Comparison of ENCODE assay signal across 8 cellular contexts in genomic region chr1:153677718-153678518, GRCh38. TPM values are rescaled to one million over a fixed set of nuclear protein-coding genes. Genes with fewer than 3 reads are reported as not detected.
A peak's percentile ranks its signal among the peaks of the same experiment; 100 is the strongest.
DNase-seq lines count a peak whose midpoint lies in the region; ATAC-seq and TF ChIP-seq lines count a peak whose summit lies in the region.

No MANE protein-coding gene starts in this region.

- H3K36me3 ChIP-seq in HCT116 (ENCODE audit: control insufficient read depth in 1 of 2, insufficient read depth in 2 of 2, low read length in 2 of 2) (no peaks in the 10 kb centered on the region), ovary (no peaks in the 10 kb centered on the region)

- no peaks in the 10 kb centered on the region for H4K20me1 ChIP-seq in HCT116 (ENCODE audit: insufficient read depth)

- H3K9ac ChIP-seq in HCT116 (ENCODE audit: low read length), result no peak overlapping the region

- ATAC-seq in HCT116, result peak; percentile 86
- peak; percentile 80 for ATAC-seq in Right ventricle myocardium superior (ENCODE audit: poor library complexity)
- no peak for ATAC-seq in GM19455 (IDR thresholded peaks at IDR 0.05; ENCODE audit: unreplicated experiment)
- ATAC-seq in GM18868 (IDR thresholded peaks at IDR 0.05; ENCODE audit: unreplicated experiment), result no peak

- whole genome bisulfite sequencing in ovary, 3 donors, result 1% methylated on average over 29 of the region's 29 CpGs

- TF ChIP-seq CTCF in CD14-positive monocyte (IDR thresholded peaks at IDR 0.05) (peak; percentile 95), HCT116 (IDR thresholded peaks at IDR 0.05 in 2 of 3, conservative IDR thresholded peaks at IDR 0.05 in 1 of 3; ENCODE audit: borderline replicate concordance in 1 of 3, insufficient read depth in 1 of 3, low read depth in 2 of 3, low read length in 2 of 3) (peak; percentile 89 to 98 (median 93)), ovary (IDR thresholded peaks at IDR 0.05) (peak; percentile 73 to 86 (median 83))

- TF ChIP-seq POLR2A in HCT116 (IDR thresholded peaks at IDR 0.05; ENCODE audit: borderline replicate concordance, extremely low read depth, insufficient read depth, insufficient read length) (no peak), ovary (IDR thresholded peaks at IDR 0.05) (no peak)

- H3K4me1 ChIP-seq in HCT116 (ENCODE audit: control insufficient read depth in 1 of 2, insufficient read depth in 2 of 2, low read length in 2 of 2) (peaks cover 0 to 4% of the 10 kb centered on the region in 2 experiments; a peak in 2 of 4 replicates), ovary (ENCODE audit: insufficient read depth) (no peaks in the 10 kb centered on the region)

- POLR2A ChIA-PET in HCT116 (lab: Charles Lee), result no interaction called here

- H3K79me2 ChIP-seq in HCT116 (ENCODE audit: insufficient read depth, low read length), result no peaks in the 10 kb centered on the region

- DNase-seq in CD14-positive monocyte (ENCODE audit: low spot score) (no peak), HCT116 (ENCODE audit: low read depth, low spot score) (peak; percentile 22), Right ventricle myocardium superior (peak; percentile 67), ovary (peak; percentile 59 to 71 (median 67))

- TF ChIP-seq EP300 in ovary (IDR thresholded peaks at IDR 0.05), result no peak

- H3K36me3 Mint-ChIP-seq in CD14-positive monocyte, result peaks cover 11 to 14% of the 10 kb centered on the region in 2 donors
- H3K36me3 Mint-ChIP-seq in activated naive CD4-positive, alpha-beta T cell treated with anti-CD3 and anti-CD28 coated beads, Interleukin-2, amount 50 U/mL, for 24 hours, result no peaks in the 10 kb centered on the region

- no peaks in the 10 kb centered on the region for H3K9me2 ChIP-seq in HCT116 (ENCODE audit: insufficient read depth)

- H3K27ac Mint-ChIP-seq in CD14-positive monocyte, result peak overlapping the region in 1 of 7 donors; percentile 68
- H3K27ac Mint-ChIP-seq in activated naive CD4-positive, alpha-beta T cell treated with anti-CD3 and anti-CD28 coated beads, Interleukin-2, amount 50 U/mL, for 24 hours, result no peak overlapping the region

- no peaks in the 10 kb centered on the region for H3K9me3 ChIP-seq in HCT116 (ENCODE audit: control insufficient read depth in 1 of 2, insufficient read depth in 1 of 2, low read depth in 1 of 2, low read length in 2 of 2)
- H3K9me3 ChIP-seq in ovary, result no peaks in the 10 kb centered on the region

- H3K27me3 ChIP-seq in HCT116 (ENCODE audit: insufficient read depth, low read length) (no peaks in the 10 kb centered on the region), ovary (no peaks in the 10 kb centered on the region)

- intact Hi-C loops in CD14-positive monocyte (cut with micrococcal nuclease), result loop anchor here (5.0 kb wide), 2 partner anchors 69 to 309 kb away; partner anchors contain the start of gene RAB13 (in 1 of the 2)
- intact Hi-C loops in HCT116 (cut with micrococcal nuclease), result loop anchor here (1.0 to 10.0 kb wide), 3 partner anchors 71 to 308 kb away; partner anchors contain the start of genes RAB13 and SLC27A3
- intact Hi-C loops in Right ventricle myocardium superior (cut with DNase I), result loop anchor here (2.0 to 5.0 kb wide), 3 partner anchors 71 to 309 kb away; partner anchors contain the start of gene RAB13
- intact Hi-C loops in ovary (cut with DNase I), result loop anchor here (2.0 to 10.0 kb wide), 7 partner anchors 69 to 309 kb away; partner anchors contain the start of genes DENND4B (in 2 of the 4), RAB13 (in 2 of the 4) and SLC27A3 (in 1 of the 4)

- H3K27ac ChIP-seq in HCT116 (ENCODE audit: low read depth, low read length), result no peak overlapping the region
- peak overlapping the region; percentile 44 to 65 for H3K27ac ChIP-seq in ovary

- BruUV-seq in HCT116 (replicated peaks; lab: Mats Ljungman, UMichigan), result no TSS peak

- CTCF ChIA-PET in HCT116 (lab: Charles Lee), result no interaction called here

- H3K4me3 ChIP-seq in HCT116 (replicated peaks in 1 of 2; ENCODE audit: low read depth in 1 of 2, low read length in 2 of 2), result no peak overlapping the region
- peak overlapping the region; percentile 64 for H3K4me3 ChIP-seq in ovary

- peak overlapping the region; percentile 92 for H2AFZ ChIP-seq in HCT116 (ENCODE audit: low read depth, low read length, poor library complexity, severe bottlenecking)

- H3K4me3 Mint-ChIP-seq in CD14-positive monocyte, result peak overlapping the region; percentile 84 to 96
- H3K4me3 Mint-ChIP-seq in activated naive CD4-positive, alpha-beta T cell treated with anti-CD3 and anti-CD28 coated beads, Interleukin-2, amount 50 U/mL, for 24 hours, result peak overlapping the region; percentile 79

- H3K9me3 Mint-ChIP-seq in CD14-positive monocyte, result peaks cover 0 to 17% (median 12%) of the 10 kb centered on the region in 7 donors
- no peaks in the 10 kb centered on the region for H3K9me3 Mint-ChIP-seq in activated naive CD4-positive, alpha-beta T cell treated with anti-CD3 and anti-CD28 coated beads, Interleukin-2, amount 50 U/mL, for 24 hours

- TF ChIP-seq RAD21 in HCT116 (IDR thresholded peaks at IDR 0.05; ENCODE audit: low read depth), result peak; percentile 96

- H3K4me1 Mint-ChIP-seq in CD14-positive monocyte, result peaks cover 24% of the 10 kb centered on the region
- H3K4me1 Mint-ChIP-seq in activated naive CD4-positive, alpha-beta T cell treated with anti-CD3 and anti-CD28 coated beads, Interleukin-2, amount 50 U/mL, for 24 hours, result peaks cover 24% of the 10 kb centered on the region

- peaks cover 45 to 48% (median 46%) of the 10 kb centered on the region in 3 donors for H3K27me3 Mint-ChIP-seq in CD14-positive monocyte (ENCODE audit: low read depth in 3 of 3)
- peaks cover 26% of the 10 kb centered on the region for H3K27me3 Mint-ChIP-seq in activated naive CD4-positive, alpha-beta T cell treated with anti-CD3 and anti-CD28 coated beads, Interleukin-2, amount 50 U/mL, for 24 hours

- peak overlapping the region; percentile 46 for H3K4me2 ChIP-seq in HCT116 (ENCODE audit: low read length)

- RAD21 ChIA-PET in HCT116 (lab: Charles Lee; ENCODE audit: low non-redundant PET in 1 of 2, low total read pairs in 2 of 2, uncharacterized antibody in 2 of 2, unreplicated experiment in 2 of 2), result no interaction called here

TF ChIP-seq in HCT116, 20 proteins besides CTCF, POLR2A, EP300 and RAD21 (continues in another document):
- TF ChIP-seq CBX3 (IDR thresholded peaks at IDR 0.05; ENCODE audit: low read depth), result no peak

TF ChIP-seq in PFSK-1, 5 proteins besides CTCF, POLR2A, EP300 and RAD21:
- TF ChIP-seq SIN3A (IDR thresholded peaks at IDR 0.05; ENCODE audit: borderline replicate concordance, insufficient read depth, low read length) (no peak), FOXP2 (optimal IDR thresholded peaks at IDR 0.05; ENCODE audit: borderline replicate concordance, extremely low read depth, extremely low read length, insufficient read depth) (peak; percentile 13), POLR2AphosphoS5 (IDR thresholded peaks at IDR 0.05; ENCODE audit: low read depth, low read length) (no peak), TAF1 (IDR thresholded peaks at IDR 0.05; ENCODE audit: borderline replicate concordance, insufficient read depth, low read length) (no peak)

RNA-seq across cellular contexts. Expression of gene NPR1, which starts 0.6 kb away (rescaled TPM):
- polyA plus RNA-seq in CD14-positive monocyte (not detected), ovary (10 to 100 TPM; 20.6 to 31.3 TPM)
- total RNA-seq in HCT116 (2021; ENCODE audit: unreplicated experiment) (0.07 TPM), Right ventricle myocardium superior (10.0 TPM), ovary (10 to 100 TPM; 23.6 to 96.5 (median 50.7) TPM)
- polyA plus RNA-seq in HCT116 (2012), result 0.01 TPM in 1 of 2 replicates, not detected in the other
- polyA plus RNA-seq in PFSK-1 (2012; ENCODE audit: insufficient read length, low read depth), result 0.33 TPM

RNA-seq across cellular contexts. Expression of gene ILF2, which starts 7.1 kb away (rescaled TPM):
- polyA plus RNA-seq in CD14-positive monocyte (100 to 1,000 TPM; 115 to 118 TPM), ovary (100 to 1,000 TPM in 1 of 2 donors, 10 to 100 TPM in 1; 87.3 to 206 TPM)
- total RNA-seq in HCT116 (2021; ENCODE audit: unreplicated experiment) (335 TPM), Right ventricle myocardium superior (55.3 TPM), ovary (100 to 1,000 TPM in 6 of 7 donors, 10 to 100 TPM in 1; 92.5 to 133 (median 122) TPM)
- 267 and 324 TPM in 2 replicates for polyA plus RNA-seq in HCT116 (2012)
- 161 TPM for polyA plus RNA-seq in PFSK-1 (2012; ENCODE audit: insufficient read length, low read depth)

RNA-seq across cellular contexts. Expression of gene SNAPIN, which starts 19.4 kb away (rescaled TPM):
- polyA plus RNA-seq in CD14-positive monocyte, result 100 to 1,000 TPM; 135 to 141 TPM
- total RNA-seq in HCT116 (2021; ENCODE audit: unreplicated experiment), result 39.1 TPM
- 25.9 and 36.2 TPM in 2 replicates for polyA plus RNA-seq in HCT116 (2012)
- polyA plus RNA-seq in PFSK-1 (2012; ENCODE audit: insufficient read length, low read depth), result 32.6 TPM
- 57.2 TPM for total RNA-seq in Right ventricle myocardium superior
- 10 to 100 TPM; 31.6 to 48.9 (median 38.4) TPM for total RNA-seq in ovary
- polyA plus RNA-seq in ovary, result 10 to 100 TPM; 41.3 to 70.2 TPM

RNA-seq across cellular contexts. Expression of gene CHTOP, which starts 44.1 kb away (rescaled TPM):
- polyA plus RNA-seq in CD14-positive monocyte (10 to 100 TPM; 28.1 to 38.2 TPM), ovary (10 to 100 TPM; 66.3 to 72.9 TPM)
- total RNA-seq in HCT116 (2021; ENCODE audit: unreplicated experiment) (110 TPM), Right ventricle myocardium superior (68.1 TPM), ovary (10 to 100 TPM; 54.0 to 91.1 (median 79.0) TPM)
- 86.3 and 88.6 TPM in 2 replicates for polyA plus RNA-seq in HCT116 (2012)
- 85.4 TPM for polyA plus RNA-seq in PFSK-1 (2012; ENCODE audit: insufficient read length, low read depth)

RNA-seq across cellular contexts. Expression of gene S100A1, which starts 49.7 kb away (rescaled TPM):
- polyA plus RNA-seq in CD14-positive monocyte (not detected), ovary (1 to 10 TPM in 1 of 2 donors, under 1 TPM in 1; 0.97 to 1.2 TPM)
- total RNA-seq in HCT116 (2021; ENCODE audit: unreplicated experiment) (0.30 TPM), Right ventricle myocardium superior (2,267 TPM), ovary (10 to 100 TPM in 2 of 7 donors, 1 to 10 TPM in 3, under 1 TPM in 1, not detected in 1; 0.91 to 77.2 (median 4.8) TPM)
- 1.8 and 2.1 TPM in 2 replicates for polyA plus RNA-seq in HCT116 (2012)
- polyA plus RNA-seq in PFSK-1 (2012; ENCODE audit: insufficient read length, low read depth), result 7.4 TPM

Comparison
In these comparisons a context has a peak if more than half of its experiments do, and no peak if none do; other contexts are left out.
1. ATAC-seq: peak in HCT116 (single experiment) and Right ventricle myocardium superior (single experiment); none in GM19455 (single experiment) and GM18868 (single experiment).
2. RNA of gene NPR1, which starts 0.6 kb away (total RNA-seq): 23.6 to 96.5 TPM in ovary and 10.0 TPM in Right ventricle myocardium superior (single experiment); 0.07 TPM in HCT116 (single experiment); every median in the first group is over 10 times any median in the second.
3. Peak in every context shown above with its lines, with median percentiles within 50 percentile points of each other: CTCF ChIP-seq.